ENCODE assay signal across 8 cellular contexts in the genomic region with DNA sequence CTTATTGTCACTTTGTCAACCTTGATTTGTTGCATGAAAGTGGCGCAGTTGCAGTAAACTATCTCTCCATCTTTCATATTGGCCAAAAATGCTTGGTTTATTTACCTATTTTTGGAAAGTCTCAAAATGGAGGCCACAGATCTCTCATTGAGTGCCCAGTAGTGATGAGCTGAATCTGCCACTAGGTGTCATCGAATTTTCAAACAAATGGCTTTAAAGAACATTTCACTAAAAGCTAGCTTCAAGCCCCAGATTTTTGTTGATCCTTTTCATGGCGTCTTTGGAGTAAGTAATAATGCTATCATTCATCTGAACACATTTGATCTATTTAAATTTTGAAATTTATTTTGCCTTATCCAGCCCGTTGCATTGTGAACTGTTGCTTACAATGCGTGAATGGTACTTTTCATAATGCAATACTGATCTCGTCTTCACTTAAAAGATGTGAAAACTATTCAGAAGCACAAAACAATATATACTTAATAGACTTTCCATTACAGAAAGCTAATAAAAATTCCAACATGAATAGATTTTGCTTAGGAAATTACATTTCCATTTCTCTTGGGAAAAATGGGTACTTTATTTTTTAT.
DNase-seq lines count a peak whose midpoint lies in the region; ATAC-seq and TF ChIP-seq lines count a peak whose summit lies in the region.

No MANE protein-coding gene starts in this region.

- no peaks in the 10 kb centered on the region for H3F3A ChIP-seq in PC-3 (ENCODE audit: low read length, unreplicated experiment)

- no TSS peak for BruUV-seq in PC-3 (replicated peaks; lab: Mats Ljungman, UMichigan)

- ATAC-seq in PC-3, result no peak; the same call in 1 of the 2 replicates

- CTCF ChIA-PET in HEK293T (lab: Yijun Ruan, JAX) (interaction anchor here (0.6 to 0.8 kb wide), 2 partner anchors 152 to 246 kb away, joined by 3 read pairs; no protein-coding TSS in a partner anchor), PC-3 (lab: Charles Lee) (interaction anchor here (0.5 to 0.7 kb wide), 2 partner anchors 15 to 287 kb away, joined by 3 to 5 read pairs; no protein-coding TSS in a partner anchor)

- peak; percentile 70 for TF ChIP-seq CTCF in PC-3 (conservative IDR thresholded peaks at IDR 0.05; ENCODE audit: low read depth, low read length)

- intact Hi-C loops in PC-3 (cut with micrococcal nuclease), result no loop called here

- H4K20me1 ChIP-seq in PC-3 (ENCODE audit: low read length), result no peaks in the 10 kb centered on the region

- no peaks in the 10 kb centered on the region for H3K4me1 ChIP-seq in PC-3 (ENCODE audit: insufficient read depth, low read length)

- no peaks in the 10 kb centered on the region for H3K9me2 ChIP-seq in PC-3 (replicated peaks; ENCODE audit: low read length)

- POLR2A ChIA-PET in HEK293T (lab: Yijun Ruan, JAX), result no interaction called here
- POLR2A ChIA-PET in PC-3 (lab: Charles Lee; ENCODE audit: unreplicated experiment), result no interaction called here

- H3K27me3 ChIP-seq in PC-3 (ENCODE audit: low read length), result peaks cover 8% of the 10 kb centered on the region

- peak overlapping the region; percentile 78 for H2AFZ ChIP-seq in PC-3 (ENCODE audit: low read length)

- no peaks in the 10 kb centered on the region for H3K36me3 ChIP-seq in PC-3 (ENCODE audit: low read depth, low read length)

- DNase-seq in EL (peak; percentile 7), HEK293T (ENCODE audit: extremely low spot score) (peak; percentile 18), PC-3 (peak; percentile 40), iPS DF 4.7 (ENCODE audit: extremely low read depth, low spot score) (peak; percentile 25), NCI-H187 treated with DMSO at 0.1 percent for 48 hours (lab: John Stamatoyannopoulos, UW) (no peak), NK-92 (lab: John Stamatoyannopoulos, UW; ENCODE audit: unreplicated experiment) (no peak), ecto neural progenitor cell (ENCODE audit: low spot score) (no peak)
- no peak for DNase-seq in stimulated activated CD8-positive, alpha-beta memory T cell treated with anti-CD3 and anti-CD28 coated beads, Interleukin-4, amount 100 ng/mL, for 48 hours

- H3K4me2 ChIP-seq in PC-3 (ENCODE audit: low read length), result no peak overlapping the region

- H3K79me2 ChIP-seq in PC-3 (ENCODE audit: low read length), result no peaks in the 10 kb centered on the region

- no peak overlapping the region for H3K27ac ChIP-seq in PC-3 (ENCODE audit: low read length)

- H3K9me3 ChIP-seq in PC-3 (ENCODE audit: low read length), result no peaks in the 10 kb centered on the region

- H3K9ac ChIP-seq in PC-3 (ENCODE audit: low read length), result no peak overlapping the region

- H3K4me3 ChIP-seq in PC-3 (ENCODE audit: low read length), result no peak overlapping the region

TF ChIP-seq in HEK293T, 16 proteins besides CTCF, POLR2A, EP300 and RAD21:
- TF ChIP-seq CTBP1 (IDR thresholded peaks at IDR 0.05; ENCODE audit: borderline replicate concordance), result no peak
- no peak for TF ChIP-seq ELF4 (IDR thresholded peaks at IDR 0.05)
- TF ChIP-seq HDGF (IDR thresholded peaks at IDR 0.05; ENCODE audit: borderline replicate concordance), result no peak
- no peak for TF ChIP-seq ARNT (IDR thresholded peaks at IDR 0.05)
- no peak for TF ChIP-seq FOXK2 (IDR thresholded peaks at IDR 0.05)
- no peak for TF ChIP-seq BHLHE40 (IDR thresholded peaks at IDR 0.05; ENCODE audit: borderline replicate concordance)
- TF ChIP-seq FOXA1 (IDR thresholded peaks at IDR 0.05), result no peak
- no peak for TF ChIP-seq SP1 (IDR thresholded peaks at IDR 0.05)
- TF ChIP-seq, protein P1, sequence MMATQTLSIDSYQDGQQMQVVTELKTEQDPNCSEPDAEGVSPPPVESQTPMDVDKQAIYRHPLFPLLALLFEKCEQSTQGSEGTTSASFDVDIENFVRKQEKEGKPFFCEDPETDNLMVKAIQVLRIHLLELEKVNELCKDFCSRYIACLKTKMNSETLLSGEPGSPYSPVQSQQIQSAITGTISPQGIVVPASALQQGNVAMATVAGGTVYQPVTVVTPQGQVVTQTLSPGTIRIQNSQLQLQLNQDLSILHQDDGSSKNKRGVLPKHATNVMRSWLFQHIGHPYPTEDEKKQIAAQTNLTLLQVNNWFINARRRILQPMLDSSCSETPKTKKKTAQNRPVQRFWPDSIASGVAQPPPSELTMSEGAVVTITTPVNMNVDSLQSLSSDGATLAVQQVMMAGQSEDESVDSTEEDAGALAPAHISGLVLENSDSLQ (IDR thresholded peaks at IDR 0.05), result no peak
- no peak for TF ChIP-seq FOXM1 (IDR thresholded peaks at IDR 0.05; ENCODE audit: borderline replicate concordance)
- no peak for TF ChIP-seq L3MBTL2 (conservative IDR thresholded peaks at IDR 0.05)
- TF ChIP-seq LEF1 (IDR thresholded peaks at IDR 0.05; ENCODE audit: borderline replicate concordance), result no peak
- no peak for TF ChIP-seq ZNF384 (IDR thresholded peaks at IDR 0.05)
- TF ChIP-seq NFRKB (IDR thresholded peaks at IDR 0.05), result no peak
- no peak for TF ChIP-seq TARDBP (IDR thresholded peaks at IDR 0.05)

Comparison
In these comparisons a context has a peak if more than half of its experiments do, and no peak if none do; other contexts are left out.
1. DNase-seq: peak in EL (single experiment), HEK293T (single experiment), PC-3 (single experiment) and iPS DF 4.7 (single experiment); none in NCI-H187 treated with DMSO at 0.1 percent for 48 hours (single experiment), stimulated activated CD8-positive, alpha-beta memory T cell treated with anti-CD3 and anti-CD28 coated beads, Interleukin-4, amount 100 ng/mL, for 48 hours (single experiment), NK-92 (single experiment) and ecto neural progenitor cell (single experiment).